ENCODE assay signal across 11 cellular contexts in the genomic region with DNA sequence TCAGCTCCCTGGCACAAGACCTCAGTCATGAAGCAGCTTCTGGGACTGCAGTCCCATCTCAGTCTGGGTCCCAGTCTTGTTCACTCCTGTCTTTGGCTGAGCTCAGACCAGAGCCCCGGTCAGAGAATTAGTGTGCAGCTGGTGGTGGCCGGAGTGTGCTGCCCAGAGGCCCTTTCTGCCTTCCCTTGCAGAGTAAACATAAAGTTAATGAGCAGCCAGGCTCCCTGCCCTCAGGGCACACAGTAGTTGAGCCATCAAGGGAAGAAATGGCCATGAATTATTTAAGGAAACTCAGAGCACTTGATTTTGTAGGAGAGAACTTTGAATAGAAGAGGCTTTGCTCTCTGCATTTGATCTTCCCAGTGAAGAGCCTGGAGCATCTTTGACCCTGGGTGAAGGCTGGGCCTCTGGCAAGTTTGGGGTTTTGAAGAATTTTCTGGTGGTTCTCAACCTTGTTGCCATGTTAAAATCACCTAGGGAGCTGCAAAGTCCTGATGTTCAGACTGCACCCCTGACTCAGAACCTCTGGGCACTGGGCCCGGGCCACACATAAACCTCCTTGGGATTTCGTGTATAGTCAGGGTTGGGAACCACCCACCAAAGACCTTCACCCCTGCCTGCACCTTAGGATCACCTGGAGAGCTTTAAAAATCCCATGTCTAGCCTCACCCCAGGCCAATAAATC. TPM values are rescaled to one million over a fixed set of nuclear protein-coding genes. Genes with fewer than 3 reads are reported as not detected.
A peak's percentile ranks its signal among the peaks of the same experiment; 100 is the strongest.
DNase-seq lines count a peak whose midpoint lies in the region; ATAC-seq and TF ChIP-seq lines count a peak whose summit lies in the region.
"Had no signal": no experiment of that assay in that cellular context is flagged by ENCODE, and none has a peak within 500 bp of the region (broad histone marks: within the 10 kb centered on the region; RNA-seq: fewer than 3 reads in every experiment).

No MANE protein-coding gene starts in this region.

- POLR2A ChIA-PET in MCF 10A (lab: Yijun Ruan, JAX) = interaction anchor here (0.7 to 1.4 kb wide), 3 partner anchors 46 to 541 kb away, joined by 3 to 5 read pairs (median 4); partner anchors contain the start of genes MTFR1L and SYF2

- peak; percentile 83 for ATAC-seq in left colon
- peak; percentile 63 for ATAC-seq in upper lobe of right lung
- ATAC-seq in HG02870 (IDR thresholded peaks at IDR 0.05; ENCODE audit: unreplicated experiment) = no peak

- H3K4me3 Mint-ChIP-seq in MCF 10A (ENCODE audit: unreplicated experiment) (no peak overlapping the region), osteocyte (ENCODE audit: unreplicated experiment) (no peak overlapping the region)

- no peak overlapping the region for H3K27ac ChIP-seq in mammary epithelial cell (ENCODE audit: insufficient read depth, low read depth, low read length)
- H3K27ac ChIP-seq in SJCRH30 = no peak overlapping the region
- no peak overlapping the region for H3K27ac ChIP-seq in upper lobe of right lung
- H3K27ac ChIP-seq: SJSA1 had no signal

- CTCF ChIA-PET in MCF 10A (lab: Yijun Ruan, JAX) (interaction anchor here (0.7 to 0.9 kb wide), 3 partner anchors 22 to 556 kb away, joined by 3 to 5 read pairs (median 3); no protein-coding TSS in a partner anchor), mammary epithelial cell (lab: Charles Lee; ENCODE audit: low non-redundant PET) (no interaction called here)

- H3K36me3 ChIP-seq in mammary epithelial cell (ENCODE audit: insufficient read depth, low read length) = no peaks in the 10 kb centered on the region
- H3K36me3 ChIP-seq in SJCRH30 = peaks cover 9% of the 10 kb centered on the region
- H3K36me3 ChIP-seq in upper lobe of right lung = peaks cover 8% of the 10 kb centered on the region
- H3K36me3 ChIP-seq: SJSA1 had no signal

- intact Hi-C loops in MCF 10A (cut with micrococcal nuclease) (no loop called here), mammary epithelial cell (cut with micrococcal nuclease) (no loop called here), left colon (cut with DNase I, micrococcal nuclease) (loop anchor here in 1 of 2 donors (10.0 kb wide), 1 partner anchor 239 kb away; no protein-coding TSS in a partner anchor), upper lobe of right lung (cut with DNase I) (no loop called here)

- H3K36me3 Mint-ChIP-seq in MCF 10A (ENCODE audit: insufficient read depth, unreplicated experiment) (no peaks in the 10 kb centered on the region), osteocyte (ENCODE audit: unreplicated experiment) (peaks cover 50% of the 10 kb centered on the region)

- peaks cover 6% of the 10 kb centered on the region for H3K4me1 Mint-ChIP-seq in MCF 10A (ENCODE audit: insufficient read depth, unreplicated experiment)
- H3K4me1 Mint-ChIP-seq in osteocyte (ENCODE audit: unreplicated experiment) = peaks cover 27% of the 10 kb centered on the region

- WGBS in mammary epithelial cell (ENCODE audit: low coverage, missing lambda C conversion rate) = 57% methylated on average over 4 of the region's 4 CpGs

- in situ Hi-C loops in mammary epithelial cell (cut with MboI; ENCODE audit: low sequenced_read_pairs in 2 of 2) = no loop called here

- BruUV-seq in MCF 10A (replicated peaks; lab: Mats Ljungman, UMichigan) = no TSS peak
- no TSS peak for BruUV-seq in mammary epithelial cell (replicated peaks; lab: Mats Ljungman, UMichigan)

- H2AFZ ChIP-seq in mammary epithelial cell (ENCODE audit: low read depth, low read length) = no peak overlapping the region

- H3K9me3 ChIP-seq in mammary epithelial cell (replicated peaks; ENCODE audit: insufficient read depth, low read length) (no peaks in the 10 kb centered on the region), SJCRH30 (replicated peaks) (no peaks in the 10 kb centered on the region), upper lobe of right lung (no peaks in the 10 kb centered on the region)
- H3K9me3 ChIP-seq: SJSA1 had no signal

- no peak overlapping the region for H3K4me2 ChIP-seq in mammary epithelial cell (ENCODE audit: insufficient read depth, low read depth, low read length)

- H3K79me2 ChIP-seq in mammary epithelial cell (ENCODE audit: insufficient read depth, low read length) = no peaks in the 10 kb centered on the region

- no peaks in the 10 kb centered on the region for H4K20me1 ChIP-seq in mammary epithelial cell (ENCODE audit: insufficient read depth, low read length)

- no peak overlapping the region for H3K27ac Mint-ChIP-seq in MCF 10A (ENCODE audit: low read depth, unreplicated experiment)
- no peak overlapping the region for H3K27ac Mint-ChIP-seq in osteocyte (ENCODE audit: unreplicated experiment)

- H3K9me3 Mint-ChIP-seq in MCF 10A (ENCODE audit: unreplicated experiment) (no peaks in the 10 kb centered on the region), osteocyte (ENCODE audit: unreplicated experiment) (no peaks in the 10 kb centered on the region)

- no peaks in the 10 kb centered on the region for H3K4me1 ChIP-seq in mammary epithelial cell (ENCODE audit: insufficient read depth, low read length)
- peaks cover 41% of the 10 kb centered on the region for H3K4me1 ChIP-seq in SJCRH30
- peaks cover 21% of the 10 kb centered on the region for H3K4me1 ChIP-seq in upper lobe of right lung
- H3K4me1 ChIP-seq: SJSA1 had no signal

- DNase-seq in MCF 10A (ENCODE audit: unreplicated experiment) = peak; percentile 28
- no peak for DNase-seq in mammary epithelial cell
- DNase-seq in SJCRH30 = peak; percentile 55 to 72
- DNase-seq in left colon = peak; percentile 39 to 58
- no peak for DNase-seq in upper lobe of right lung
- DNase-seq in NCI-H2081 treated with DMSO at 0.1 percent for 48 hours (lab: John Stamatoyannopoulos, UW) = no peak
- DNase-seq in osteocyte (ENCODE audit: extremely low spot score, unreplicated experiment) = no peak
- DNase-seq: HCEC 1CT, NCI-H2107 had no signal

- dilution Hi-C loops in mammary epithelial cell (cut with HindIII; ENCODE audit: low sequenced_read_pairs) = no loop called here

- H3K27me3 ChIP-seq in mammary epithelial cell (ENCODE audit: insufficient read depth, low read length) (no peaks in the 10 kb centered on the region), SJCRH30 (no peaks in the 10 kb centered on the region), upper lobe of right lung (no peaks in the 10 kb centered on the region)
- H3K27me3 ChIP-seq: SJSA1 had no signal

- no peak overlapping the region for H3K4me3 ChIP-seq in mammary epithelial cell (replicated peaks in 1 of 3; ENCODE audit: insufficient read depth in 1 of 3, low read depth in 2 of 3, low read length in 3 of 3)
- no peak overlapping the region for H3K4me3 ChIP-seq in SJCRH30
- H3K4me3 ChIP-seq in upper lobe of right lung = no peak overlapping the region
- H3K4me3 ChIP-seq: SJSA1 had no signal

- no peaks in the 10 kb centered on the region for H3K27me3 Mint-ChIP-seq in MCF 10A (ENCODE audit: insufficient read depth, unreplicated experiment)
- no peaks in the 10 kb centered on the region for H3K27me3 Mint-ChIP-seq in osteocyte (ENCODE audit: unreplicated experiment)

- H3K9ac ChIP-seq in mammary epithelial cell (ENCODE audit: insufficient read depth, low read length) = no peak overlapping the region

- TF ChIP-seq CTCF in MCF 10A (IDR thresholded peaks at IDR 0.05; ENCODE audit: unreplicated experiment) (no peak), mammary epithelial cell (conservative IDR thresholded peaks at IDR 0.05 in 1 of 2, IDR thresholded peaks at IDR 0.05 in 1 of 2; ENCODE audit: extremely low read depth in 1 of 2, insufficient read depth in 1 of 2, low read depth in 1 of 2, low read length in 2 of 2) (no peak), upper lobe of right lung (IDR thresholded peaks at IDR 0.05) (no peak), osteocyte (IDR thresholded peaks at IDR 0.05) (no peak)

RNA-seq across cellular contexts. Expression of gene SELENON, which starts 26.4 kb away (rescaled TPM):
- total RNA-seq in MCF 10A (2022) (21.8 and 25.5 TPM in 2 replicates), mammary epithelial cell (10 to 100 TPM; 14.3 to 53.9 TPM), left colon (10 to 100 TPM; 29.6 to 33.2 TPM), upper lobe of right lung (95.9 TPM), osteocyte (126 and 129 TPM in 2 replicates)
- 41.7 TPM for polyA plus RNA-seq in mammary epithelial cell
- 70.3 TPM for polyA minus RNA-seq in mammary epithelial cell
- 63.1 and 64.3 TPM in 2 replicates for total RNA-seq in SJCRH30 (2014; rRNA removed; shearing (Covaris generic))

RNA-seq across cellular contexts. Expression of gene MTFR1L, which starts 46.2 kb away (rescaled TPM):
- total RNA-seq in MCF 10A (2022) = 39.3 and 42.2 TPM in 2 replicates
- 10 to 100 TPM; 31.2 to 39.0 TPM for total RNA-seq in mammary epithelial cell
- 27.1 TPM for polyA plus RNA-seq in mammary epithelial cell
- 44.1 TPM for polyA minus RNA-seq in mammary epithelial cell
- 47.9 and 49.9 TPM in 2 replicates for total RNA-seq in SJCRH30 (2014; rRNA removed; shearing (Covaris generic))
- 10 to 100 TPM; 42.1 to 59.4 TPM for total RNA-seq in left colon
- total RNA-seq in upper lobe of right lung = 46.0 TPM
- 70.6 and 76.8 TPM in 2 replicates for total RNA-seq in osteocyte

Comparison
In these comparisons a context has a peak if more than half of its experiments do, and no peak if none do; other contexts are left out.
1. DNase-seq: peak in MCF 10A (single experiment), SJCRH30 (2 of 2) and left colon (2 of 2); none in mammary epithelial cell (single experiment), upper lobe of right lung (single experiment), NCI-H2081 treated with DMSO at 0.1 percent for 48 hours (single experiment) and osteocyte (single experiment).